ENCODE assay signal across 1 cellular context in the genomic region with DNA sequence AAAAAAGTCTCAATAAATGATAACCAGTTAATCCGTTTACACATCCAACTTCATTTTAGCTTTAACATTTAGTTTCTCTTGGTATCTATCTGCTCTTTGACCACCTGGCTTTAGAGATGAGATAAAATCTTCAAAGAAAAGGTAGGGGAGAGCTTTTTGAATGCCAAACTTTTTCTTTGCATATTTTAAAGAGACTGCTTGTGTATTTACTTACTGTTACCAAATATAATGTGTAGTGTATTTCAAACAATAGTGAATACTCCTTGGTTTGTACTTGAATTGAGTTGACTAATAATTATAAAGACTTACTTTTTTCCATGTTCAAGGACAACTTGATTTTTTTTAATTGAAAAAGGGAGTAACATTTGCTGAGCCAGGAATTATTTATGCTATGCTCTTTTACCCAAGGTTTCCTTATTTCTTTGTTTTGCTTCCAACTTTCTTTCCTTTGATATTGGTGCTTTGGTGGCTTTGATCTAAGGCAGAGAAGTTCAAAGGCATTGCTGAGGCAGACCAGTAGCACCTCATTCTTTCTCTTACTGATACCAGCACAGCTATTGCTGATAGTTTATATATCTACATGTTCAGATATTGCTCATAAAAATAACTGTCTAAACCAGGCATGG.
TF ChIP-seq lines count a peak whose summit lies in the region.

No MANE protein-coding gene starts in this region.

TF ChIP-seq in HepG2, 621 proteins besides CTCF, POLR2A, EP300 and RAD21:
- TF ChIP-seq MAFK (conservative IDR thresholded peaks at IDR 0.05 in 1 of 2, IDR thresholded peaks at IDR 0.05 in 1 of 2; ENCODE audit: low read length in 2 of 2) (peak; percentile 76 to 77), FOXP1 (IDR thresholded peaks at IDR 0.05) (no peak), FOXP1 (CRISPR knock-in tag; IDR thresholded peaks at IDR 0.05) (0 out of 2 replicates have a peak, but pooled peaks have one; percentile 36), NCOR1 (IDR thresholded peaks at IDR 0.05; ENCODE audit: borderline replicate concordance, low read length) (peak; percentile 61; the same call in 1 of the 2 replicates), NR3C1 (CRISPR knock-in tag; IDR thresholded peaks at IDR 0.05) (no peak), FOXJ3 (CRISPR knock-in tag; IDR thresholded peaks at IDR 0.05; ENCODE audit: borderline replicate concordance) (peak; percentile 50; the same call in 1 of the 2 replicates), ZFAT (CRISPR knock-in tag; conservative IDR thresholded peaks at IDR 0.05) (no peak), ZBTB7A (CRISPR knock-in tag; IDR thresholded peaks at IDR 0.05) (no peak), ZNF598 (CRISPR knock-in tag; IDR thresholded peaks at IDR 0.05; ENCODE audit: borderline replicate concordance) (no peak), TCF7 (IDR thresholded peaks at IDR 0.05; ENCODE audit: low read depth) (peak; percentile 89), ZNF720 (CRISPR knock-in tag; IDR thresholded peaks at IDR 0.05) (no peak), HNRNPUL1 (IDR thresholded peaks at IDR 0.05; ENCODE audit: low read depth, low read length) (peak; percentile 20; the same call in 1 of the 2 replicates), TBP (CRISPR knock-in tag; IDR thresholded peaks at IDR 0.05) (no peak), SOX13 (IDR thresholded peaks at IDR 0.05) (no peak; the same call in 1 of the 2 replicates), SOX13 (CRISPR knock-in tag; conservative IDR thresholded peaks at IDR 0.05 in 1 of 2, IDR thresholded peaks at IDR 0.05 in 1 of 2) (peak in 1 of 2 experiments; percentile 52; a peak in 1 of 4 replicates), TCF7L2 (IDR thresholded peaks at IDR 0.05; ENCODE audit: low read depth, low read length) (peak; percentile 76), ZNF337 (CRISPR knock-in tag; IDR thresholded peaks at IDR 0.05; ENCODE audit: borderline replicate concordance, low read depth) (no peak), GZF1 (CRISPR knock-in tag; IDR thresholded peaks at IDR 0.05) (no peak), RFX1 (IDR thresholded peaks at IDR 0.05) (no peak), MAFF (IDR thresholded peaks at IDR 0.05; ENCODE audit: low read depth, low read length) (peak; percentile 78), SOX6 (IDR thresholded peaks at IDR 0.05) (no peak), SOX6 (CRISPR knock-in tag; IDR thresholded peaks at IDR 0.05) (peak; percentile 47), GATAD2A (CRISPR knock-in tag; IDR thresholded peaks at IDR 0.05) (peak; percentile 14; the same call in 1 of the 2 replicates), PHF5A (CRISPR knock-in tag; IDR thresholded peaks at IDR 0.05; ENCODE audit: low read depth, unreplicated experiment) (no peak), HMG20A (CRISPR knock-in tag; IDR thresholded peaks at IDR 0.05; ENCODE audit: borderline replicate concordance) (peak; percentile 45), NFIC (IDR thresholded peaks at IDR 0.05; ENCODE audit: low read length) (peak; percentile 71), ISL2 (CRISPR knock-in tag; IDR thresholded peaks at IDR 0.05) (peak; percentile 65), ZSCAN29 (CRISPR knock-in tag; conservative IDR thresholded peaks at IDR 0.05) (no peak), RCOR2 (CRISPR knock-in tag; IDR thresholded peaks at IDR 0.05) (peak; percentile 31; the same call in 1 of the 2 replicates), FIP1L1 (IDR thresholded peaks at IDR 0.05; ENCODE audit: borderline replicate concordance, insufficient read depth, low read depth, low read length) (no peak), MED13 (CRISPR knock-in tag; IDR thresholded peaks at IDR 0.05) (peak; percentile 39; the same call in 1 of the 2 replicates), BCL6 (CRISPR knock-in tag; IDR thresholded peaks at IDR 0.05) (0 out of 2 replicates have a peak, but pooled peaks have one; percentile 41), NCOA2 (CRISPR knock-in tag; IDR thresholded peaks at IDR 0.05) (peak; percentile 49; the same call in 1 of the 2 replicates), CREM (IDR thresholded peaks at IDR 0.05) (peak; percentile 69), CREM (CRISPR knock-in tag; IDR thresholded peaks at IDR 0.05) (no peak), ZNF331 (CRISPR knock-in tag; IDR thresholded peaks at IDR 0.05) (0 out of 2 replicates have a peak, but pooled peaks have one; percentile 12), PRPF4 (IDR thresholded peaks at IDR 0.05; ENCODE audit: low read depth, low read length, poor library complexity, severe bottlenecking) (no peak), ZFP82 (CRISPR knock-in tag; IDR thresholded peaks at IDR 0.05; ENCODE audit: borderline replicate concordance) (no peak), ZNF547 (CRISPR knock-in tag; IDR thresholded peaks at IDR 0.05) (no peak), HNF4G (IDR thresholded peaks at IDR 0.05; ENCODE audit: borderline replicate concordance, low read depth, low read length) (0 out of 2 replicates have a peak, but pooled peaks have one; percentile 2), HNF4G (CRISPR knock-in tag; IDR thresholded peaks at IDR 0.05; ENCODE audit: borderline replicate concordance, low read depth) (no peak), KDM5A (IDR thresholded peaks at IDR 0.05; ENCODE audit: borderline replicate concordance, low read length) (peak; percentile 33; the same call in 1 of the 2 replicates), MATR3 (CRISPR knock-in tag; IDR thresholded peaks at IDR 0.05) (no peak), ASH2L (IDR thresholded peaks at IDR 0.05; ENCODE audit: insufficient read length, low read depth, low read length) (peak; percentile 50)
- TF ChIP-seq, protein P1, sequence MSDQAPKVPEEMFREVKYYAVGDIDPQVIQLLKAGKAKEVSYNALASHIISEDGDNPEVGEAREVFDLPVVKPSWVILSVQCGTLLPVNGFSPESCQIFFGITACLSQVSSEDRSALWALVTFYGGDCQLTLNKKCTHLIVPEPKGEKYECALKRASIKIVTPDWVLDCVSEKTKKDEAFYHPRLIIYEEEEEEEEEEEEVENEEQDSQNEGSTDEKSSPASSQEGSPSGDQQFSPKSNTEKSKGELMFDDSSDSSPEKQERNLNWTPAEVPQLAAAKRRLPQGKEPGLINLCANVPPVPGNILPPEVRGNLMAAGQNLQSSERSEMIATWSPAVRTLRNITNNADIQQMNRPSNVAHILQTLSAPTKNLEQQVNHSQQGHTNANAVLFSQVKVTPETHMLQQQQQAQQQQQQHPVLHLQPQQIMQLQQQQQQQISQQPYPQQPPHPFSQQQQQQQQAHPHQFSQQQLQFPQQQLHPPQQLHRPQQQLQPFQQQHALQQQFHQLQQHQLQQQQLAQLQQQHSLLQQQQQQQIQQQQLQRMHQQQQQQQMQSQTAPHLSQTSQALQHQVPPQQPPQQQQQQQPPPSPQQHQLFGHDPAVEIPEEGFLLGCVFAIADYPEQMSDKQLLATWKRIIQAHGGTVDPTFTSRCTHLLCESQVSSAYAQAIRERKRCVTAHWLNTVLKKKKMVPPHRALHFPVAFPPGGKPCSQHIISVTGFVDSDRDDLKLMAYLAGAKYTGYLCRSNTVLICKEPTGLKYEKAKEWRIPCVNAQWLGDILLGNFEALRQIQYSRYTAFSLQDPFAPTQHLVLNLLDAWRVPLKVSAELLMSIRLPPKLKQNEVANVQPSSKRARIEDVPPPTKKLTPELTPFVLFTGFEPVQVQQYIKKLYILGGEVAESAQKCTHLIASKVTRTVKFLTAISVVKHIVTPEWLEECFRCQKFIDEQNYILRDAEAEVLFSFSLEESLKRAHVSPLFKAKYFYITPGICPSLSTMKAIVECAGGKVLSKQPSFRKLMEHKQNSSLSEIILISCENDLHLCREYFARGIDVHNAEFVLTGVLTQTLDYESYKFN (CRISPR knock-in tag; conservative IDR thresholded peaks at IDR 0.05): peak; percentile 53; the same call in 1 of the 2 replicates
- TF ChIP-seq, protein P2, sequence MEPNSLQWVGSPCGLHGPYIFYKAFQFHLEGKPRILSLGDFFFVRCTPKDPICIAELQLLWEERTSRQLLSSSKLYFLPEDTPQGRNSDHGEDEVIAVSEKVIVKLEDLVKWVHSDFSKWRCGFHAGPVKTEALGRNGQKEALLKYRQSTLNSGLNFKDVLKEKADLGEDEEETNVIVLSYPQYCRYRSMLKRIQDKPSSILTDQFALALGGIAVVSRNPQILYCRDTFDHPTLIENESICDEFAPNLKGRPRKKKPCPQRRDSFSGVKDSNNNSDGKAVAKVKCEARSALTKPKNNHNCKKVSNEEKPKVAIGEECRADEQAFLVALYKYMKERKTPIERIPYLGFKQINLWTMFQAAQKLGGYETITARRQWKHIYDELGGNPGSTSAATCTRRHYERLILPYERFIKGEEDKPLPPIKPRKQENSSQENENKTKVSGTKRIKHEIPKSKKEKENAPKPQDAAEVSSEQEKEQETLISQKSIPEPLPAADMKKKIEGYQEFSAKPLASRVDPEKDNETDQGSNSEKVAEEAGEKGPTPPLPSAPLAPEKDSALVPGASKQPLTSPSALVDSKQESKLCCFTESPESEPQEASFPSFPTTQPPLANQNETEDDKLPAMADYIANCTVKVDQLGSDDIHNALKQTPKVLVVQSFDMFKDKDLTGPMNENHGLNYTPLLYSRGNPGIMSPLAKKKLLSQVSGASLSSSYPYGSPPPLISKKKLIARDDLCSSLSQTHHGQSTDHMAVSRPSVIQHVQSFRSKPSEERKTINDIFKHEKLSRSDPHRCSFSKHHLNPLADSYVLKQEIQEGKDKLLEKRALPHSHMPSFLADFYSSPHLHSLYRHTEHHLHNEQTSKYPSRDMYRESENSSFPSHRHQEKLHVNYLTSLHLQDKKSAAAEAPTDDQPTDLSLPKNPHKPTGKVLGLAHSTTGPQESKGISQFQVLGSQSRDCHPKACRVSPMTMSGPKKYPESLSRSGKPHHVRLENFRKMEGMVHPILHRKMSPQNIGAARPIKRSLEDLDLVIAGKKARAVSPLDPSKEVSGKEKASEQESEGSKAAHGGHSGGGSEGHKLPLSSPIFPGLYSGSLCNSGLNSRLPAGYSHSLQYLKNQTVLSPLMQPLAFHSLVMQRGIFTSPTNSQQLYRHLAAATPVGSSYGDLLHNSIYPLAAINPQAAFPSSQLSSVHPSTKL (CRISPR knock-in tag; IDR thresholded peaks at IDR 0.05): peak; percentile 65
- TF ChIP-seq, protein P3, sequence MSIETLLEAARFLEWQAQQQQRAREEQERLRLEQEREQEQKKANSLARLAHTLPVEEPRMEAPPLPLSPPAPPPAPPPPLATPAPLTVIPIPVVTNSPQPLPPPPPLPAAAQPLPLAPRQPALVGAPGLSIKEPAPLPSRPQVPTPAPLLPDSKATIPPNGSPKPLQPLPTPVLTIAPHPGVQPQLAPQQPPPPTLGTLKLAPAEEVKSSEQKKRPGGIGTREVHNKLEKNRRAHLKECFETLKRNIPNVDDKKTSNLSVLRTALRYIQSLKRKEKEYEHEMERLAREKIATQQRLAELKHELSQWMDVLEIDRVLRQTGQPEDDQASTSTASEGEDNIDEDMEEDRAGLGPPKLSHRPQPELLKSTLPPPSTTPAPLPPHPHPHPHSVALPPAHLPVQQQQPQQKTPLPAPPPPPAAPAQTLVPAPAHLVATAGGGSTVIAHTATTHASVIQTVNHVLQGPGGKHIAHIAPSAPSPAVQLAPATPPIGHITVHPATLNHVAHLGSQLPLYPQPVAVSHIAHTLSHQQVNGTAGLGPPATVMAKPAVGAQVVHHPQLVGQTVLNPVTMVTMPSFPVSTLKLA (IDR thresholded peaks at IDR 0.05): no peak
- TF ChIP-seq, protein P4, sequence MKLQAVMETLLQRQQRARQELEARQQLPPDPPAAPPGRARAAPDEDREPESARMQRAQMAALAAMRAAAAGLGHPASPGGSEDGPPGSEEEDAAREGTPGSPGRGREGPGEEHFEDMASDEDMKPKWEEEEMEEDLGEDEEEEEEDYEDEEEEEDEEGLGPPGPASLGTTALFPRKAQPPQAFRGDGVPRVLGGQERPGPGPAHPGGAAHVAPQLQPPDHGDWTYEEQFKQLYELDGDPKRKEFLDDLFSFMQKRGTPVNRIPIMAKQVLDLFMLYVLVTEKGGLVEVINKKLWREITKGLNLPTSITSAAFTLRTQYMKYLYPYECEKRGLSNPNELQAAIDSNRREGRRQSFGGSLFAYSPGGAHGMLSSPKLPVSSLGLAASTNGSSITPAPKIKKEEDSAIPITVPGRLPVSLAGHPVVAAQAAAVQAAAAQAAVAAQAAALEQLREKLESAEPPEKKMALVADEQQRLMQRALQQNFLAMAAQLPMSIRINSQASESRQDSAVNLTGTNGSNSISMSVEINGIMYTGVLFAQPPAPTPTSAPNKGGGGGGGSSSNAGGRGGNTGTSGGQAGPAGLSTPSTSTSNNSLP (IDR thresholded peaks at IDR 0.05; ENCODE audit: low read depth, low read length): peak; percentile 50
- TF ChIP-seq, protein P5, sequence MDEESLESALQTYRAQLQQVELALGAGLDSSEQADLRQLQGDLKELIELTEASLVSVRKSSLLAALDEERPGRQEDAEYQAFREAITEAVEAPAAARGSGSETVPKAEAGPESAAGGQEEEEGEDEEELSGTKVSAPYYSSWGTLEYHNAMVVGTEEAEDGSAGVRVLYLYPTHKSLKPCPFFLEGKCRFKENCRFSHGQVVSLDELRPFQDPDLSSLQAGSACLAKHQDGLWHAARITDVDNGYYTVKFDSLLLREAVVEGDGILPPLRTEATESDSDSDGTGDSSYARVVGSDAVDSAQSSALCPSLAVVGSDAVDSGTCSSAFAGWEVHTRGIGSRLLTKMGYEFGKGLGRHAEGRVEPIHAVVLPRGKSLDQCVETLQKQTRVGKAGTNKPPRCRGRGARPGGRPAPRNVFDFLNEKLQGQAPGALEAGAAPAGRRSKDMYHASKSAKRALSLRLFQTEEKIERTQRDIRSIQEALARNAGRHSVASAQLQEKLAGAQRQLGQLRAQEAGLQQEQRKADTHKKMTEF (CRISPR knock-in tag; IDR thresholded peaks at IDR 0.05): 0 out of 2 replicates have a peak, but pooled peaks have one; percentile 26
